39 cellular contexts compared by ENCODE assay signal in the genomic region with DNA sequence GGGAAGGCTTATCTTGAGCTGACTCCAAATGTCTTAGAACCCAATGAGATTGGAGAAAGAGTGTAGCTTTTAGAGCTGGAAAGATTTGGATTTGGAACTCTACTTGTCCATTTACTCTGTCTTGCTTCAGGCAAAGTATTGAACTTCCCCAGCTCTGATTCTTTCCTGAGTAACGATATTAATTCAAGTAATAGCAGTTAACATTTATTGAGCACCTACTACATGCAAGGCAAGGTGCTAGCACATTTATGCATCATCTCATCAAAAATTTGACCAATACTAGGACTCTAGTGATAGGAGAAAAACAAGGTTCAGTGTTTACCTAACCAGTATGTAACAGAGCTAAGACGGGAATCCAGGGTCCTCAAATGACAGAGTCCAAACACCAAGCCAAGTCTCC. TPM values are rescaled to one million over a fixed set of nuclear protein-coding genes. Genes with fewer than 3 reads are reported as not detected.
"Had no signal": no experiment of that assay in that cellular context is flagged by ENCODE, and none has a peak within 500 bp of the region (broad histone marks: within the 10 kb centered on the region; RNA-seq: fewer than 3 reads in every experiment).

No MANE protein-coding gene starts in this region.

- H3K27ac Mint-ChIP-seq: activated naive CD4-positive, alpha-beta T cell treated with anti-CD3 and anti-CD28 coated beads for 36 hours; activated naive CD4-positive, alpha-beta T cell treated with anti-CD3 and anti-CD28 coated beads, Interleukin-2, amount 10 ng/mL, durations not matched to agents 7 days and 5 days; activated naive CD4-positive, alpha-beta T cell treated with anti-CD3 and anti-CD28 coated beads, Interleukin-2, amount 50 U/mL, for 24 hours; activated naive CD4-positive, alpha-beta T cell treated with anti-CD3 and anti-CD28 coated beads, Interleukin-2, amount 50 U/mL, for 72 hours; activated naive CD8-positive, alpha-beta T cell; activated naive CD8-positive, alpha-beta T cell treated with anti-CD3 and anti-CD28 coated beads for 36 hours; activated naive CD8-positive, alpha-beta T cell treated with anti-CD3 and anti-CD28 coated beads, Interleukin-2, amount 10 ng/mL, durations not matched to agents 7 days and 5 days; activated T-cell treated with anti-CD3 and anti-CD28 coated beads, Interleukin-2, amount 50 U/mL, for 24 hours; activated T-cell treated with anti-CD3 and anti-CD28 coated beads, Interleukin-2, amount 50 U/mL, for 72 hours; activated T-helper 1 cell treated with anti-CD3 and anti-CD28 coated beads, Interleukin-12 subunit alpha, Interleukin-12 subunit beta, Interleukin-2, Interleukin-4 antibody, amounts not matched to agents 30 ng/mL and 10 ng/mL and 1 ng/mL, durations not matched to agents 14 hours and 24 hours and 36 hours; activated T-helper 17 cell treated with anti-CD3 and anti-CD28 coated beads, Interleukin-2, amount 50 U/mL, for 72 hours; activated T-helper 2 cell treated with anti-CD3 and anti-CD28 coated beads, Interferon-gamma antibody, Interleukin-2, Interleukin-4, amounts not matched to agents 10 μg/mL and 5 μg/mL and 100 μg/mL, durations not matched to agents 14 hours and 24 hours and 36 hours had no signal

- H3K4me1 ChIP-seq: ascending aorta had no signal

- H3K4me3 ChIP-seq: adrenal gland, ascending aorta, body of pancreas, breast epithelium, cardiac muscle cell had no signal

- H3K4me3 Mint-ChIP-seq: activated naive CD4-positive, alpha-beta T cell treated with anti-CD3 and anti-CD28 coated beads for 36 hours; activated naive CD4-positive, alpha-beta T cell treated with anti-CD3 and anti-CD28 coated beads, Interleukin-2, amount 10 ng/mL, durations not matched to agents 7 days and 5 days; activated naive CD4-positive, alpha-beta T cell treated with anti-CD3 and anti-CD28 coated beads, Interleukin-2, amount 50 U/mL, for 24 hours; activated naive CD8-positive, alpha-beta T cell; activated naive CD8-positive, alpha-beta T cell treated with anti-CD3 and anti-CD28 coated beads for 36 hours; activated naive CD8-positive, alpha-beta T cell treated with anti-CD3 and anti-CD28 coated beads, Interleukin-2, amount 10 ng/mL, durations not matched to agents 7 days and 5 days; activated T-cell treated with anti-CD3 and anti-CD28 coated beads, Interleukin-2, amount 50 U/mL, for 24 hours; activated T-cell treated with anti-CD3 and anti-CD28 coated beads, Interleukin-2, amount 50 U/mL, for 4 hours; activated T-cell treated with anti-CD3 and anti-CD28 coated beads, Interleukin-2, amount 50 U/mL, for 72 hours; activated T-helper 1 cell treated with anti-CD3 and anti-CD28 coated beads, Interleukin-12 subunit alpha, Interleukin-12 subunit beta, Interleukin-2, Interleukin-4 antibody, amounts not matched to agents 30 ng/mL and 10 ng/mL and 1 ng/mL, durations not matched to agents 14 hours and 24 hours and 36 hours; activated T-helper 17 cell treated with anti-CD3 and anti-CD28 coated beads, Interleukin-2, amount 50 U/mL, for 72 hours; brain; central memory CD8-positive, alpha-beta T cell had no signal

- H3K36me3 ChIP-seq: adrenal gland, ascending aorta, brain microvascular endothelial cell, breast epithelium, cardiac muscle cell had no signal

- H3K9me3 ChIP-seq: adrenal gland, ascending aorta, body of pancreas, breast epithelium had no signal

- H3K27me3 ChIP-seq: ascending aorta, body of pancreas, breast epithelium had no signal

- DNase-seq: activated effector memory CD4-positive, alpha-beta T cell treated with anti-CD3 and anti-CD28 coated beads, Interleukin-2, amount 50 U/mL, for 16 hours; activated effector memory CD4-positive, alpha-beta T cell treated with Interleukin-2 at 50 U/mL for 16 hours; activated gamma-delta T cell; activated gamma-delta T cell treated with Interleukin-2 at 50 U/mL for 16 hours; activated naive CD4-positive, alpha-beta T cell; activated naive CD4-positive, alpha-beta T cell treated with anti-CD3 and anti-CD28 coated beads for 36 hours; activated naive CD4-positive, alpha-beta T cell treated with anti-CD3 and anti-CD28 coated beads, Interleukin-2, amount 10 ng/mL, durations not matched to agents 7 days and 5 days; activated naive CD4-positive, alpha-beta T cell treated with anti-CD3 and anti-CD28 coated beads, Interleukin-2, amount 50 U/mL, for 16 hours; activated naive CD4-positive, alpha-beta T cell treated with Interleukin-2 at 50 U/mL for 16 hours; activated naive CD8-positive, alpha-beta T cell treated with anti-CD3 and anti-CD28 coated beads for 36 hours; activated naive CD8-positive, alpha-beta T cell treated with anti-CD3 and anti-CD28 coated beads, Interleukin-2, amount 10 ng/mL, durations not matched to agents 7 days and 5 days; activated T-cell treated with anti-CD3 and anti-CD28 coated beads, Interleukin-2, amount 50 U/mL, for 1 hour; activated T-cell treated with anti-CD3 and anti-CD28 coated beads, Interleukin-2, amount 50 U/mL, for 24 hours; activated T-cell treated with anti-CD3 and anti-CD28 coated beads, Interleukin-2, amount 50 U/mL, for 4 hours; activated T-cell treated with anti-CD3 and anti-CD28 coated beads, Interleukin-2, amount 50 U/mL, for 48 hours; activated T-cell treated with anti-CD3 and anti-CD28 coated beads, Interleukin-2, amount 50 U/mL, for 72 hours; adrenal gland; amniotic stem cell; amygdala; anterior cingulate cortex; aorta; body of pancreas; brain microvascular endothelial cell; caudate nucleus; central memory CD4-positive, alpha-beta T cell; cerebellar nuclear complex had no signal

- H3K36me3 Mint-ChIP-seq: activated naive CD4-positive, alpha-beta T cell treated with anti-CD3 and anti-CD28 coated beads, Interleukin-2, amount 10 ng/mL, durations not matched to agents 7 days and 5 days; activated naive CD4-positive, alpha-beta T cell treated with anti-CD3 and anti-CD28 coated beads, Interleukin-2, amount 50 U/mL, for 24 hours; activated naive CD4-positive, alpha-beta T cell treated with anti-CD3 and anti-CD28 coated beads, Interleukin-2, amount 50 U/mL, for 72 hours; activated naive CD8-positive, alpha-beta T cell; activated naive CD8-positive, alpha-beta T cell treated with anti-CD3 and anti-CD28 coated beads for 36 hours; activated naive CD8-positive, alpha-beta T cell treated with anti-CD3 and anti-CD28 coated beads, Interleukin-2, amount 10 ng/mL, durations not matched to agents 7 days and 5 days; brain had no signal

- ATAC-seq: activated naive CD4-positive, alpha-beta T cell treated with anti-CD3 and anti-CD28 coated beads, Interleukin-2, amount 50 U/mL, for 72 hours; activated T-cell treated with anti-CD3 and anti-CD28 coated beads, Interleukin-2, amount 50 U/mL, for 4 hours; activated T-cell treated with anti-CD3 and anti-CD28 coated beads, Interleukin-2, amount 50 U/mL, for 72 hours; activated T-helper 17 cell treated with anti-CD3 and anti-CD28 coated beads, Interleukin-2, amount 50 U/mL, for 72 hours; body of pancreas had no signal

- H3K4me1 Mint-ChIP-seq: activated T-helper 17 cell treated with anti-CD3 and anti-CD28 coated beads, Interleukin-2, amount 50 U/mL, for 72 hours; central memory CD8-positive, alpha-beta T cell had no signal

- FAIRE-seq: astrocyte, bronchial epithelial cell had no signal

- H3K9me3 Mint-ChIP-seq: activated naive CD4-positive, alpha-beta T cell treated with anti-CD3 and anti-CD28 coated beads for 36 hours; activated naive CD4-positive, alpha-beta T cell treated with anti-CD3 and anti-CD28 coated beads, Interleukin-2, amount 10 ng/mL, durations not matched to agents 7 days and 5 days; activated naive CD4-positive, alpha-beta T cell treated with anti-CD3 and anti-CD28 coated beads, Interleukin-2, amount 50 U/mL, for 24 hours; activated naive CD4-positive, alpha-beta T cell treated with anti-CD3 and anti-CD28 coated beads, Interleukin-2, amount 50 U/mL, for 72 hours; activated naive CD8-positive, alpha-beta T cell treated with anti-CD3 and anti-CD28 coated beads for 36 hours; activated naive CD8-positive, alpha-beta T cell treated with anti-CD3 and anti-CD28 coated beads, Interleukin-2, amount 10 ng/mL, durations not matched to agents 7 days and 5 days; activated T-cell treated with anti-CD3 and anti-CD28 coated beads, Interleukin-2, amount 50 U/mL, for 24 hours; activated T-cell treated with anti-CD3 and anti-CD28 coated beads, Interleukin-2, amount 50 U/mL, for 4 hours; activated T-cell treated with anti-CD3 and anti-CD28 coated beads, Interleukin-2, amount 50 U/mL, for 72 hours; activated T-helper 1 cell treated with anti-CD3 and anti-CD28 coated beads, Interleukin-12 subunit alpha, Interleukin-12 subunit beta, Interleukin-2, Interleukin-4 antibody, amounts not matched to agents 30 ng/mL and 10 ng/mL and 1 ng/mL, durations not matched to agents 14 hours and 24 hours and 36 hours; activated T-helper 17 cell treated with anti-CD3 and anti-CD28 coated beads, Interleukin-2, amount 50 U/mL, for 72 hours; activated T-helper 2 cell treated with anti-CD3 and anti-CD28 coated beads, Interferon-gamma antibody, Interleukin-2, Interleukin-4, amounts not matched to agents 10 μg/mL and 5 μg/mL and 100 μg/mL, durations not matched to agents 14 hours and 24 hours and 36 hours; central memory CD8-positive, alpha-beta T cell had no signal

- H3K27ac ChIP-seq: adrenal gland, ascending aorta, body of pancreas, brain microvascular endothelial cell, breast epithelium, cardiac muscle cell had no signal

RNA-seq across cellular contexts. Expression of gene LRRN2, which starts 2.5 kb away (rescaled TPM):
- total RNA-seq: activated naive CD4-positive, alpha-beta T cell treated with anti-CD3 and anti-CD28 coated beads for 36 hours; activated naive CD4-positive, alpha-beta T cell treated with anti-CD3 and anti-CD28 coated beads, Interleukin-2, amount 50 U/mL, for 72 hours; activated naive CD8-positive, alpha-beta T cell treated with anti-CD3 and anti-CD28 coated beads for 36 hours; activated naive CD8-positive, alpha-beta T cell treated with anti-CD3 and anti-CD28 coated beads, Interleukin-2, amount 10 ng/mL, durations not matched to agents 7 days and 5 days; activated T-cell treated with anti-CD3 and anti-CD28 coated beads, Interleukin-2, amount 50 U/mL, for 4 hours; activated T-cell treated with anti-CD3 and anti-CD28 coated beads, Interleukin-2, amount 50 U/mL, for 72 hours; activated T-helper 1 cell treated with anti-CD3 and anti-CD28 coated beads, Interleukin-12 subunit alpha, Interleukin-12 subunit beta, Interleukin-2, Interleukin-4 antibody, amounts not matched to agents 30 ng/mL and 10 ng/mL and 1 ng/mL, durations not matched to agents 14 hours and 24 hours and 36 hours; activated T-helper 17 cell treated with anti-CD3 and anti-CD28 coated beads, Interleukin-2, amount 50 U/mL, for 72 hours; activated T-helper 2 cell treated with anti-CD3 and anti-CD28 coated beads, Interferon-gamma antibody, Interleukin-2, Interleukin-4, amounts not matched to agents 10 μg/mL and 5 μg/mL and 100 μg/mL, durations not matched to agents 14 hours and 24 hours and 36 hours; bronchial epithelial cell had no signal
- polyA plus RNA-seq: aorta had no signal
